Comparison of ENCODE assay signal across 19 cellular contexts in the genomic region with DNA sequence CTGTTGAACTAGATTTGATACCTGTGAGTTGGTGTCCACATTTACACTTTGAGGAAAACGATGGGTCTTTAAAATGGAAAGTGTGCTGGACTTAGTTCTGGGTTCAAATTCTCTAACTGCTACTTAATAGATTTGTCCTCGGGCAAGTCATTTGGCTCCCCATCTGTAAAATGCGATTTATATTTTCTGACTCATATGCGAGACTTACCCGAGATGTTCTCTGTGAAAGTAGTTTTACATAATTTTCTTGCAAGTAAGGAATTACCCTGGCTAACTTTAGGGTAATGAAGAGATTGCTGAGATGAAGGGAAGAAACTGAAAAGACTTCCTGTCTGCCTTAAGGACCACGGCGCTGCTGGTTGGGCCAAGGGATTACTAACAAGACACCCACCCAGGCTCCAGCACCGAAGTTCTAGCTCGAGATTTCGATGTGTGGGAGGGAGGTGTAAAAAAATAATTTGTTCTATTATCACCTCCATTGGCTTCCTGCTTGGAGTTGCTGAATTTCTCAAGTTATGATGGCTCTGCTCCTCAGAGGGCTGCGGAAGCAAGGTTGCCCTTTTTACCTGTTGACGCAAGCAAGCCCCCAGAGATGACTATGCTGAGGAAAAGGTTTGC. TPM values are rescaled to one million over a fixed set of nuclear protein-coding genes. Genes with fewer than 3 reads are reported as not detected.
A peak's percentile ranks its signal among the peaks of the same experiment; 100 is the strongest.
DNase-seq lines count a peak whose midpoint lies in the region; FAIRE-seq and TF ChIP-seq lines count a peak whose summit lies in the region.
"Had no signal": no experiment of that assay in that cellular context is flagged by ENCODE, and none has a peak within 500 bp of the region (broad histone marks: within the 10 kb centered on the region; RNA-seq: fewer than 3 reads in every experiment).

No MANE protein-coding gene starts in this region.

- H2BK120ac ChIP-seq in H9 (ENCODE audit: low read depth, low read length, poor library complexity, severe bottlenecking), result no peak overlapping the region

- H3K14ac ChIP-seq in H9 (ENCODE audit: insufficient read depth, low read length), result no peak overlapping the region

- H4K5ac ChIP-seq in H9 (ENCODE audit: insufficient read length, low read depth, low read length), result no peak overlapping the region

- H3K27ac ChIP-seq in GM23248, result peak overlapping the region; percentile 54; the same call in 1 of the 2 replicates
- peak overlapping the region; percentile 77 for H3K27ac ChIP-seq in brain microvascular endothelial cell
- H3K27ac ChIP-seq in H9 (ENCODE audit: insufficient read length, low read depth, low read length), result no peak overlapping the region
- H3K27ac ChIP-seq in thyroid gland, result no peak overlapping the region
- H3K27ac ChIP-seq: Peyer's patch had no signal

- peaks cover 5 to 6% of the 10 kb centered on the region in 2 experiments; a peak in 3 of 4 replicates for H3K4me1 Mint-ChIP-seq in H9

- H3K9ac ChIP-seq in GM23248 (no peak overlapping the region), H9 (ENCODE audit: extremely low read depth, insufficient read length, low read length) (no peak overlapping the region)

- H3K27ac Mint-ChIP-seq in H9, result no peak overlapping the region
- H3K27ac Mint-ChIP-seq: CD4-positive, alpha-beta T cell had no signal

- H3K27me3 Mint-ChIP-seq in H9 (ENCODE audit: low read depth), result no peaks in the 10 kb centered on the region

- no peak overlapping the region for H3K56ac ChIP-seq in H9 (ENCODE audit: insufficient read length, low read depth, low read length)

- TF ChIP-seq CTCF in brain microvascular endothelial cell (IDR thresholded peaks at IDR 0.05; ENCODE audit: low read depth, low read length, missing control alignments) (no peak), fibroblast of pulmonary artery (IDR thresholded peaks at IDR 0.05; ENCODE audit: low read length, missing control alignments) (no peak), H9 (conservative IDR thresholded peaks at IDR 0.05) (no peak), thyroid gland (IDR thresholded peaks at IDR 0.05) (no peak)

- H3T11ph ChIP-seq in H9 (ENCODE audit: low read length), result no peak overlapping the region

- in situ Hi-C loops in GM23248 (cut with MboI) (no loop called here), brain microvascular endothelial cell (cut with HindIII; ENCODE audit: low pct_ligation_motif_present, low sequenced_read_pairs) (no loop called here)

- no peak overlapping the region for H2AFZ ChIP-seq in GM23248
- H2AFZ ChIP-seq in H9 (ENCODE audit: low read length), result no peak overlapping the region

- H2BK15ac ChIP-seq in H9 (ENCODE audit: low read depth, low read length), result no peak overlapping the region

- TF ChIP-seq POLR2A in thyroid gland (IDR thresholded peaks at IDR 0.05) (no peak), H54 (IDR thresholded peaks at IDR 0.05; ENCODE audit: low read depth, low read length) (no peak)

- no peak overlapping the region for H2AK5ac ChIP-seq in H9 (ENCODE audit: insufficient read length, low read length)

- H3K4me1 ChIP-seq in GM23248 (ENCODE audit: insufficient read depth) (peaks cover 12% of the 10 kb centered on the region), H9 (ENCODE audit: insufficient read depth, low read length) (no peaks in the 10 kb centered on the region), thyroid gland (no peaks in the 10 kb centered on the region)
- H3K4me1 ChIP-seq: Peyer's patch had no signal

- no peaks in the 10 kb centered on the region for H3K79me1 ChIP-seq in H9 (ENCODE audit: insufficient read depth, low read depth, low read length, poor library complexity, severe bottlenecking)

- H3K23ac ChIP-seq in H9 (ENCODE audit: insufficient read length, low read depth, low read length), result no peak overlapping the region

- intact Hi-C loops in posterior cingulate gyrus (cut with DNase I), result no loop called here
- intact Hi-C loops in thyroid gland (cut with DNase I), result no loop called here

- H3K18ac ChIP-seq in H9 (ENCODE audit: insufficient read length, low read depth, low read length), result no peak overlapping the region

- H3K9me3 Mint-ChIP-seq in H9, result no peaks in the 10 kb centered on the region
- H3K9me3 Mint-ChIP-seq: CD4-positive, alpha-beta T cell had no signal

- 81 to 84% methylated on average over 12 of the region's 12 CpGs for WGBS in GM23248 (ENCODE audit: low coverage in 1 of 2, low lambda C conversion rate in 2 of 2, missing lambda C conversion rate in 2 of 2), 2 experiments
- no CpG with 5 or more reads among the region's 12 CpGs for WGBS in H9 (ENCODE audit: extremely low coverage, insufficient read length, low lambda C conversion rate)
- 85 to 90% methylated on average over 12 of the region's 12 CpGs for WGBS in thyroid gland, 2 donors

- no peak overlapping the region for H2BK20ac ChIP-seq in H9 (ENCODE audit: low read depth, low read length, poor library complexity, severe bottlenecking)

- no peak overlapping the region for H2BK12ac ChIP-seq in H9 (ENCODE audit: insufficient read length, low read depth, low read length)

- H3K79me2 ChIP-seq in GM23248 (ENCODE audit: insufficient read depth) (no peaks in the 10 kb centered on the region), H9 (ENCODE audit: insufficient read depth, low read length) (no peaks in the 10 kb centered on the region)

- no peak overlapping the region for H3K4me3 ChIP-seq in GM23248
- H3K4me3 ChIP-seq in brain microvascular endothelial cell (ENCODE audit: low read depth, low read length), result no peak overlapping the region
- no peak overlapping the region for H3K4me3 ChIP-seq in fibroblast of pulmonary artery (replicated peaks; ENCODE audit: low read depth, low read length)
- no peak overlapping the region for H3K4me3 ChIP-seq in thyroid gland (replicated peaks in 1 of 3)
- H3K4me3 ChIP-seq: GM12878, Peyer's patch had no signal

- no peak for FAIRE-seq in H54 (lab: Jason Lieb, UNC)
- FAIRE-seq: GM19239 had no signal

- no peak overlapping the region for H4K91ac ChIP-seq in H9 (ENCODE audit: insufficient read length, low read depth, low read length)

- DNase-seq in GM23248 (peak; percentile 3), brain microvascular endothelial cell (no peak), fibroblast of pulmonary artery (ENCODE audit: low read depth) (peak; percentile 41), posterior cingulate gyrus (peak in 8 of 10 donors; percentile 19 to 89 (median 62)), H9 (no peak), thyroid gland (no peak), NCI-H1105 (lab: John Stamatoyannopoulos, UW) (no peak), H54 (ENCODE audit: insufficient read length, low spot score) (no peak)
- DNase-seq: Calu3; CD4-positive, alpha-beta T cell; GOT3; MM.1S; NCI-H1105 treated with DMSO at 0.1 percent for 48 hours; NCI-H187 treated with DMSO at 0.1 percent for 48 hours; NCI-H2171; NCI-H510A; Peyer's patch had no signal

- H3K9me3 ChIP-seq in GM23248 (ENCODE audit: low read depth) (no peaks in the 10 kb centered on the region), H9 (ENCODE audit: control insufficient read depth, low read depth, low read length) (no peaks in the 10 kb centered on the region), thyroid gland (no peaks in the 10 kb centered on the region)
- H3K9me3 ChIP-seq: Peyer's patch had no signal

- H2BK5ac ChIP-seq in H9 (ENCODE audit: insufficient read length, low read length), result no peak overlapping the region

- no peaks in the 10 kb centered on the region for H3K9me2 ChIP-seq in GM23248 (ENCODE audit: insufficient read depth)

- H3K4ac ChIP-seq in H9 (ENCODE audit: low read depth, low read length), result no peak overlapping the region

- H3K27me3 ChIP-seq in GM23248 (replicated peaks; ENCODE audit: insufficient read depth) (no peaks in the 10 kb centered on the region), brain microvascular endothelial cell (replicated peaks) (no peaks in the 10 kb centered on the region), H9 (ENCODE audit: insufficient read depth, low read length) (no peaks in the 10 kb centered on the region), thyroid gland (no peaks in the 10 kb centered on the region)
- H3K27me3 ChIP-seq: Peyer's patch had no signal

- H4K8ac ChIP-seq in H9 (replicated peaks; ENCODE audit: insufficient read length, low read depth, low read length), result no peak overlapping the region

- no peak overlapping the region for H3K4me2 ChIP-seq in GM23248 (ENCODE audit: unreplicated experiment)
- H3K4me2 ChIP-seq in H9 (ENCODE audit: insufficient read depth, insufficient read length, low read length), result no peak overlapping the region

- H3K36me3 ChIP-seq in GM23248 (ENCODE audit: low read depth) (no peaks in the 10 kb centered on the region), brain microvascular endothelial cell (replicated peaks) (no peaks in the 10 kb centered on the region), thyroid gland (no peaks in the 10 kb centered on the region)
- H3K36me3 ChIP-seq: Peyer's patch had no signal

- H3K23me2 ChIP-seq in H9 (ENCODE audit: insufficient read length, low read depth, low read length, poor library complexity, severe bottlenecking), result no peaks in the 10 kb centered on the region

- H3K4me3 Mint-ChIP-seq in H9, result no peak overlapping the region
- H3K4me3 Mint-ChIP-seq: CD4-positive, alpha-beta T cell had no signal

- H3K36me3 Mint-ChIP-seq in H9 (ENCODE audit: insufficient read depth in 1 of 3, low read depth in 3 of 3), result no peaks in the 10 kb centered on the region

- peaks cover 22% of the 10 kb centered on the region for H3F3A ChIP-seq in GM23248 (ENCODE audit: insufficient read depth)

- H4K20me1 ChIP-seq in GM23248 (ENCODE audit: insufficient read depth) (no peaks in the 10 kb centered on the region), H9 (ENCODE audit: control insufficient read depth, insufficient read depth, insufficient read length) (no peaks in the 10 kb centered on the region)

RNA-seq across cellular contexts. Expression of gene PCSK1, which starts 24.1 kb away (rescaled TPM):
- 0.13 and 0.86 TPM in 2 replicates for total RNA-seq in GM23248 (2014; rRNA removed; shearing (Covaris generic))
- polyA plus RNA-seq in GM23248 (2016; fragmentation: Nextera tagmentation; extraction: Ambion mirVana), result 1.2 and 1.6 TPM in 2 replicates
- 2.0 and 2.9 TPM in 2 replicates for total RNA-seq in H9 (2021)
- 10 to 100 TPM in 1 of 4 donors, 1 to 10 TPM in 3; 2.3 to 16.8 (median 7.3) TPM for total RNA-seq in thyroid gland
- total RNA-seq: Calu3; CD4-positive, alpha-beta T cell had no signal

Comparison
In these comparisons a context has a peak if more than half of its experiments do, and no peak if none do; other contexts are left out.
1. DNase-seq: peak in GM23248 (single experiment), fibroblast of pulmonary artery (single experiment) and posterior cingulate gyrus (8 of 10); none in brain microvascular endothelial cell (single experiment), H9 (single experiment), thyroid gland (0 of 2), NCI-H1105 (single experiment) and H54 (single experiment).
2. H3K27ac ChIP-seq: peak in GM23248 (single experiment) and brain microvascular endothelial cell (single experiment); none in H9 (single experiment) and thyroid gland (0 of 3).